8 cellular contexts compared by ENCODE assay signal in the genomic region with DNA sequence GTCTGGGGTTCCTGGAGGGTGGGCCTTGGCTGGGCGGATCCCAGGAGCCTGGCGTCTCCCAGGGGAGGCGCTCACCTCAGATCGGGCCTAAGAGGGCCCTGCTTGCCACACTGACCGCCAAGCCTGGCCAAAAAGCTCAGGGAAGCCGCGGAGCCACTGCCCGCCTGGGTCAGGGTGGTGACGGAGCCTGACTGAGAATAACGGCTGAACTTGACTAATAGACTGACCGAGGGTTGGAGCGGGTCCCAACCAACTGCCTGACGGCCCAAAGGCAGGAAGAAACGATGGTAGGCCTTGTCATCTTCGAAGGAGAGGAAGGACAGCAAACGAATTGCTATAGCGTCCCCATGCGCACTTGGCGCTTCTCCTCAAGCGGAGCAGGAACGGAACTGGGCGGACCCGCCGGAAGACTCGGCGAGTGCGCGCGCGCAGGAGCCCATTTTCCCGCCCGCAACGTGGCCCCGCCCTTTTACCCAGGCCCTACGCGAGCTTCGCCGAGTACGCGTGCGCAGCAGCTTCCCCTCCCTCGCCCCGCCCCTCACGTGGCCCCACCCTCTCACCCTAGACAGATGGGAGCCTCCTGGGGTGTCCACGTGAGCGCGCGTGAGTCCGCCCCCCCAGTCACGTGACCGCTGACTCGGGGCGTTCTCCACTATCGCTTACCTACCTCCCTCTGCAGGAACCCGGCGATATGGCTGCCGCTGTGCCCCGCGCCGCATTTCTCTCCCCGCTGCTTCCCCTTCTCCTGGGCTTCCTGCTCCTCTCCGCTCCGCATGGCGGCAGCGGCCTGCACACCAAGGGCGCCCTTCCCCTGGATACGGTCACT. TPM values are rescaled to one million over a fixed set of nuclear protein-coding genes. Genes with fewer than 3 reads are reported as not detected.
DNase-seq lines count a peak whose midpoint lies in the region; ATAC-seq and TF ChIP-seq lines count a peak whose summit lies in the region.

Gene ERP29, plus strand, starts transcription at position 652 of the 826 bp plus-strand sequence. Its CDS starts 40 bp downstream, at position 692.
Gene TMEM116, minus strand, starts transcription at position 391 of the 826 bp plus-strand sequence. CDS start 7,895 bp downstream, outside the sequence.

- H3K79me2 ChIP-seq in PC-3 (ENCODE audit: low read length): peaks cover 64% of the 10 kb centered on the region

- no peaks in the 10 kb centered on the region for H3K9me2 ChIP-seq in PC-3 (replicated peaks; ENCODE audit: low read length)

- intact Hi-C loops in PC-3 (cut with micrococcal nuclease): loop anchor here (1.0 to 10.0 kb wide), 3 partner anchors 68 to 372 kb away; partner anchors contain the start of genes HECTD4 and MAPKAPK5

- peak; percentile 48 for TF ChIP-seq CTCF in PC-3 (conservative IDR thresholded peaks at IDR 0.05; ENCODE audit: low read depth, low read length)

- H3K4me2 ChIP-seq in PC-3 (ENCODE audit: low read length): peak within 1 kb of the TSS; percentile 86

- POLR2A ChIA-PET in PC-3 (lab: Charles Lee; ENCODE audit: unreplicated experiment): interaction anchor here (0.5 to 0.6 kb wide), 2 partner anchors 10 to 58 kb away, joined by 4 read pairs; no protein-coding TSS in a partner anchor

- H3K27ac ChIP-seq in PC-3 (ENCODE audit: low read length): peak within 1 kb of the TSS; percentile 86
- peak within 1 kb of the TSS; percentile 94 to 97 for H3K27ac ChIP-seq in esophagus (ENCODE audit: low read depth in 2 of 2, low read length in 1 of 2)
- peak within 1 kb of the TSS; percentile 99 for H3K27ac ChIP-seq in muscle layer of colon (ENCODE audit: low read depth, low read length)

- H3F3A ChIP-seq in PC-3 (ENCODE audit: low read length, unreplicated experiment): peaks cover 7% of the 10 kb centered on the region

- WGBS in esophagus, 2 donors: 0% methylated on average over 50 to 67 of the region's 67 CpGs

- H2AFZ ChIP-seq in PC-3 (ENCODE audit: low read length): peak within 1 kb of the TSS; percentile 91

- DNase-seq in DMS53 (lab: John Stamatoyannopoulos, UW): peak; percentile 100
- DNase-seq in Jurkat, Clone E6-1 (ENCODE audit: low read depth, low spot score): peak; percentile 96
- peak; percentile 99 for DNase-seq in PC-3
- DNase-seq in activated T-cell treated with anti-CD3 and anti-CD28 coated beads, Interleukin-2, amount 50 U/mL, for 1 hour: peak; percentile 100
- peak; percentile 100 for DNase-seq in stimulated activated CD8-positive, alpha-beta memory T cell treated with anti-CD3 and anti-CD28 coated beads, Interleukin-7, amount 100 ng/mL, for 24 hours (ENCODE audit: low read depth)

- H3K9ac ChIP-seq in PC-3 (ENCODE audit: low read length): peak within 1 kb of the TSS; percentile 95
- peak within 1 kb of the TSS; percentile 99 for H3K9ac ChIP-seq in muscle layer of colon (ENCODE audit: low read length)

- BruUV-seq in PC-3 (replicated peaks; lab: Mats Ljungman, UMichigan): TSS peak; percentile 88

- peaks cover 19% of the 10 kb centered on the region for H4K20me1 ChIP-seq in PC-3 (ENCODE audit: low read length)

- H3K36me3 ChIP-seq in PC-3 (ENCODE audit: low read depth, low read length) (peaks cover 11% of the 10 kb centered on the region), esophagus (ENCODE audit: control insufficient read depth in 2 of 2, insufficient read depth in 2 of 2, low read length in 1 of 2) (peaks cover 0 to 2% of the 10 kb centered on the region in 2 donors), muscle layer of colon (ENCODE audit: insufficient read depth, low read length) (peaks cover 10% of the 10 kb centered on the region)

- CTCF ChIA-PET in PC-3 (lab: Charles Lee): interaction anchor here (0.6 to 0.8 kb wide), 2 partner anchors 35 to 69 kb away, joined by 3 read pairs; no protein-coding TSS in a partner anchor

- H3K27me3 ChIP-seq in PC-3 (ENCODE audit: low read length) (no peaks in the 10 kb centered on the region), esophagus (ENCODE audit: control insufficient read depth in 1 of 2, insufficient read depth in 2 of 2, low read length in 2 of 2) (no peaks in the 10 kb centered on the region), muscle layer of colon (ENCODE audit: control insufficient read depth in 1 of 2, insufficient read depth in 2 of 2, low read length in 2 of 2) (no peaks in the 10 kb centered on the region)

- peaks cover 36% of the 10 kb centered on the region for H3K4me1 ChIP-seq in PC-3 (ENCODE audit: insufficient read depth, low read length)
- peaks cover 0 to 4% of the 10 kb centered on the region in 2 donors for H3K4me1 ChIP-seq in esophagus (ENCODE audit: control insufficient read depth in 2 of 2, insufficient read depth in 2 of 2, low read length in 1 of 2)
- H3K4me1 ChIP-seq in muscle layer of colon (ENCODE audit: insufficient read depth, low read length): peaks cover 27% of the 10 kb centered on the region

- H3K9me3 ChIP-seq in PC-3 (ENCODE audit: low read length): no peaks in the 10 kb centered on the region
- no peaks in the 10 kb centered on the region for H3K9me3 ChIP-seq in esophagus (ENCODE audit: control insufficient read depth in 2 of 2, insufficient read depth in 1 of 2, low read depth in 1 of 2, low read length in 1 of 2)
- no peaks in the 10 kb centered on the region for H3K9me3 ChIP-seq in muscle layer of colon (ENCODE audit: low read length)

- H3K4me3 ChIP-seq in Jurkat, Clone E6-1 (ENCODE audit: low read length): peak within 1 kb of the TSS; percentile 96
- H3K4me3 ChIP-seq in PC-3 (ENCODE audit: low read length) (peak within 1 kb of the TSS; percentile 92), esophagus (ENCODE audit: low read depth in 1 of 2, low read length in 2 of 2) (peak within 1 kb of the TSS; percentile 72 to 92), muscle layer of colon (ENCODE audit: low read depth in 1 of 2, low read length in 2 of 2) (peak within 1 kb of the TSS; percentile 94)

- peak; percentile 61 for ATAC-seq in GM21576 (IDR thresholded peaks at IDR 0.05; ENCODE audit: unreplicated experiment)
- ATAC-seq in PC-3: peak; percentile 79

RNA-seq across cellular contexts. Expression of gene ERP29, which starts in this region (rescaled TPM):
- 129 TPM for polyA plus RNA-seq in Jurkat, Clone E6-1 (2012; ENCODE audit: insufficient read depth, insufficient read length)
- total RNA-seq in PC-3 (2014; rRNA removed): 90.2 and 97.2 TPM in 2 replicates
- 100 to 1,000 TPM in 1 of 2 donors, 10 to 100 TPM in 1; 53.9 to 102 TPM for polyA plus RNA-seq in esophagus

RNA-seq across cellular contexts. Expression of gene TMEM116, which starts in this region (rescaled TPM):
- 13.5 TPM for polyA plus RNA-seq in Jurkat, Clone E6-1 (2012; ENCODE audit: insufficient read depth, insufficient read length)
- total RNA-seq in PC-3 (2014; rRNA removed): 4.4 and 5.6 TPM in 2 replicates
- 1 to 10 TPM; 3.3 to 4.2 TPM for polyA plus RNA-seq in esophagus

Comparison
In these comparisons a context has a peak if more than half of its experiments do, and no peak if none do; other contexts are left out.
1. Peak in every context shown above with its lines: DNase-seq, ATAC-seq, H3K4me3 ChIP-seq and H3K27ac ChIP-seq.